In genomic region chr5:149664083-149664482, GRCh38 we compare ENCODE assay signal across 25 cellular contexts.
"Had no signal": no experiment of that assay in that cellular context is flagged by ENCODE, and none has a peak within 500 bp of the region (broad histone marks: within the 10 kb centered on the region; RNA-seq: fewer than 3 reads in every experiment).

No MANE protein-coding gene starts in this region.

- H3K36me3 ChIP-seq: neural progenitor cell, right atrium auricular region, tibial artery, upper lobe of right lung, uterus had no signal

- H3K4me1 Mint-ChIP-seq: neural progenitor cell; stimulated activated effector memory CD8-positive, alpha-beta T cell treated with anti-CD3 and anti-CD28 coated beads, Interleukin-12 subunit alpha, Interleukin-12 subunit beta, amount 100 ng/mL, for 72 hours had no signal

- H3K27me3 ChIP-seq: neural progenitor cell, right atrium auricular region, testis, tibial artery, upper lobe of right lung, uterus had no signal

- H3K36me3 Mint-ChIP-seq: memory B cell; neural progenitor cell; stimulated activated effector memory CD8-positive, alpha-beta T cell treated with anti-CD3 and anti-CD28 coated beads, Interleukin-12 subunit alpha, Interleukin-12 subunit beta, amount 100 ng/mL, for 72 hours had no signal

- H2AFZ ChIP-seq: neural progenitor cell, parathyroid adenoma had no signal

- H3K27ac Mint-ChIP-seq: memory B cell; naive B cell; natural killer cell treated with Interleukin-12 subunit alpha and Interleukin-12 subunit beta and Interleukin-15 and Interleukin-18, amount 100 ng/mL, for 72 hours; neural progenitor cell; progenitor cell of endocrine pancreas; stimulated activated effector memory CD8-positive, alpha-beta T cell treated with anti-CD3 and anti-CD28 coated beads, Interleukin-12 subunit alpha, Interleukin-12 subunit beta, amount 100 ng/mL, for 72 hours had no signal

- H3K4me1 ChIP-seq: neural progenitor cell, testis, tibial artery, upper lobe of right lung, uterus had no signal

- H3K27me3 Mint-ChIP-seq: progenitor cell of endocrine pancreas had no signal

- ATAC-seq: natural killer cell treated with Interleukin-12 subunit alpha and Interleukin-12 subunit beta and Interleukin-15 and Interleukin-18, amount 100 ng/mL, for 72 hours; sciatic nerve; stimulated activated effector memory CD8-positive, alpha-beta T cell treated with anti-CD3 and anti-CD28 coated beads, Interleukin-12 subunit alpha, Interleukin-12 subunit beta, amount 100 ng/mL, for 72 hours; stimulated activated naive CD8-positive, alpha-beta T cell treated with anti-CD3 and anti-CD28 coated beads, Interleukin-15, Interleukin-2, amounts not matched to agents 100 U/mL and 50 U/mL, for 24 hours; upper lobe of right lung had no signal

- H3K9ac ChIP-seq: neural progenitor cell, parathyroid adenoma had no signal

- DNase-seq: dorsolateral prefrontal cortex; effector CD4-positive, alpha-beta T cell; kidney; left ventricle myocardium superior; mucosa of descending colon; naive B cell; stimulated activated CD4-positive, alpha-beta T cell treated with anti-CD3 and anti-CD28 coated beads, Interleukin-2, amount 100 ng/mL, for 24 hours; stimulated activated CD4-positive, alpha-beta T cell treated with anti-CD3 and anti-CD28 coated beads, Interleukin-4, amount 100 ng/mL, for 24 hours; stimulated activated naive CD8-positive, alpha-beta T cell treated with anti-CD3 and anti-CD28 coated beads, Interleukin-15, Interleukin-2, amounts not matched to agents 100 U/mL and 50 U/mL, for 24 hours; substantia nigra; testis; tibial artery; upper lobe of right lung; uterus had no signal

- H3K79me2 ChIP-seq: parathyroid adenoma had no signal

- FAIRE-seq: colon, frontal cortex, kidney had no signal

- H3K4me3 ChIP-seq: dorsolateral prefrontal cortex, lung, mucosa of descending colon, neural progenitor cell, right atrium auricular region, testis, tibial artery, upper lobe of right lung, uterus had no signal

- H3K27ac ChIP-seq: dorsolateral prefrontal cortex, neural progenitor cell, parathyroid adenoma, right atrium auricular region, testis, tibial artery, upper lobe of right lung, uterus had no signal

- H3K4me2 ChIP-seq: neural progenitor cell had no signal

- H3K9me3 ChIP-seq: right atrium auricular region, testis, upper lobe of right lung had no signal

- H3K4me3 Mint-ChIP-seq: memory B cell; naive B cell; natural killer cell treated with Interleukin-12 subunit alpha and Interleukin-12 subunit beta and Interleukin-15 and Interleukin-18, amount 100 ng/mL, for 72 hours; neural progenitor cell; stimulated activated effector memory CD8-positive, alpha-beta T cell treated with anti-CD3 and anti-CD28 coated beads, Interleukin-12 subunit alpha, Interleukin-12 subunit beta, amount 100 ng/mL, for 72 hours had no signal
